1 cellular context compared by ENCODE assay signal in the genomic region with DNA sequence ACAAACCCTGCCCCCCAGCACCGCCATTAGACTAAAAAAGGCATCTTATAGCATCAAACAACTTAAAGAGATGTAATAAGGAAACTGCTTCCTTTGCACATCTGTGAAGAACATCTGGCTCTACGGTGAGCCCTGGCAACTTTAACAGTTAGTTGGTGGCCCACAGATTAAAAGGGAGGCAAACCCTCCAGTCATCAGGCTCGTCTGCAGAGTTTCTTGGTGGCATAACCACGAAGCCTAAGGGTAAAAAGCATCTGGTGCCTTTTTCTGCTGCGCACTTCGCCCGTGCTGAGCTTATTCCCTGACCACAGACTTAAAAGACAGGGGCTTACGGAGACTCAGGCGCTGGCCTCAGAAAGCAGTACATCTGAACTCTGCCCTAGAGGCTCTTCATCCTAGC.
TF ChIP-seq lines count a peak whose summit lies in the region.

No MANE protein-coding gene starts in this region.

TF ChIP-seq in GM23338, 12 proteins besides CTCF, POLR2A, EP300 and RAD21:
- TF ChIP-seq, protein P1, sequence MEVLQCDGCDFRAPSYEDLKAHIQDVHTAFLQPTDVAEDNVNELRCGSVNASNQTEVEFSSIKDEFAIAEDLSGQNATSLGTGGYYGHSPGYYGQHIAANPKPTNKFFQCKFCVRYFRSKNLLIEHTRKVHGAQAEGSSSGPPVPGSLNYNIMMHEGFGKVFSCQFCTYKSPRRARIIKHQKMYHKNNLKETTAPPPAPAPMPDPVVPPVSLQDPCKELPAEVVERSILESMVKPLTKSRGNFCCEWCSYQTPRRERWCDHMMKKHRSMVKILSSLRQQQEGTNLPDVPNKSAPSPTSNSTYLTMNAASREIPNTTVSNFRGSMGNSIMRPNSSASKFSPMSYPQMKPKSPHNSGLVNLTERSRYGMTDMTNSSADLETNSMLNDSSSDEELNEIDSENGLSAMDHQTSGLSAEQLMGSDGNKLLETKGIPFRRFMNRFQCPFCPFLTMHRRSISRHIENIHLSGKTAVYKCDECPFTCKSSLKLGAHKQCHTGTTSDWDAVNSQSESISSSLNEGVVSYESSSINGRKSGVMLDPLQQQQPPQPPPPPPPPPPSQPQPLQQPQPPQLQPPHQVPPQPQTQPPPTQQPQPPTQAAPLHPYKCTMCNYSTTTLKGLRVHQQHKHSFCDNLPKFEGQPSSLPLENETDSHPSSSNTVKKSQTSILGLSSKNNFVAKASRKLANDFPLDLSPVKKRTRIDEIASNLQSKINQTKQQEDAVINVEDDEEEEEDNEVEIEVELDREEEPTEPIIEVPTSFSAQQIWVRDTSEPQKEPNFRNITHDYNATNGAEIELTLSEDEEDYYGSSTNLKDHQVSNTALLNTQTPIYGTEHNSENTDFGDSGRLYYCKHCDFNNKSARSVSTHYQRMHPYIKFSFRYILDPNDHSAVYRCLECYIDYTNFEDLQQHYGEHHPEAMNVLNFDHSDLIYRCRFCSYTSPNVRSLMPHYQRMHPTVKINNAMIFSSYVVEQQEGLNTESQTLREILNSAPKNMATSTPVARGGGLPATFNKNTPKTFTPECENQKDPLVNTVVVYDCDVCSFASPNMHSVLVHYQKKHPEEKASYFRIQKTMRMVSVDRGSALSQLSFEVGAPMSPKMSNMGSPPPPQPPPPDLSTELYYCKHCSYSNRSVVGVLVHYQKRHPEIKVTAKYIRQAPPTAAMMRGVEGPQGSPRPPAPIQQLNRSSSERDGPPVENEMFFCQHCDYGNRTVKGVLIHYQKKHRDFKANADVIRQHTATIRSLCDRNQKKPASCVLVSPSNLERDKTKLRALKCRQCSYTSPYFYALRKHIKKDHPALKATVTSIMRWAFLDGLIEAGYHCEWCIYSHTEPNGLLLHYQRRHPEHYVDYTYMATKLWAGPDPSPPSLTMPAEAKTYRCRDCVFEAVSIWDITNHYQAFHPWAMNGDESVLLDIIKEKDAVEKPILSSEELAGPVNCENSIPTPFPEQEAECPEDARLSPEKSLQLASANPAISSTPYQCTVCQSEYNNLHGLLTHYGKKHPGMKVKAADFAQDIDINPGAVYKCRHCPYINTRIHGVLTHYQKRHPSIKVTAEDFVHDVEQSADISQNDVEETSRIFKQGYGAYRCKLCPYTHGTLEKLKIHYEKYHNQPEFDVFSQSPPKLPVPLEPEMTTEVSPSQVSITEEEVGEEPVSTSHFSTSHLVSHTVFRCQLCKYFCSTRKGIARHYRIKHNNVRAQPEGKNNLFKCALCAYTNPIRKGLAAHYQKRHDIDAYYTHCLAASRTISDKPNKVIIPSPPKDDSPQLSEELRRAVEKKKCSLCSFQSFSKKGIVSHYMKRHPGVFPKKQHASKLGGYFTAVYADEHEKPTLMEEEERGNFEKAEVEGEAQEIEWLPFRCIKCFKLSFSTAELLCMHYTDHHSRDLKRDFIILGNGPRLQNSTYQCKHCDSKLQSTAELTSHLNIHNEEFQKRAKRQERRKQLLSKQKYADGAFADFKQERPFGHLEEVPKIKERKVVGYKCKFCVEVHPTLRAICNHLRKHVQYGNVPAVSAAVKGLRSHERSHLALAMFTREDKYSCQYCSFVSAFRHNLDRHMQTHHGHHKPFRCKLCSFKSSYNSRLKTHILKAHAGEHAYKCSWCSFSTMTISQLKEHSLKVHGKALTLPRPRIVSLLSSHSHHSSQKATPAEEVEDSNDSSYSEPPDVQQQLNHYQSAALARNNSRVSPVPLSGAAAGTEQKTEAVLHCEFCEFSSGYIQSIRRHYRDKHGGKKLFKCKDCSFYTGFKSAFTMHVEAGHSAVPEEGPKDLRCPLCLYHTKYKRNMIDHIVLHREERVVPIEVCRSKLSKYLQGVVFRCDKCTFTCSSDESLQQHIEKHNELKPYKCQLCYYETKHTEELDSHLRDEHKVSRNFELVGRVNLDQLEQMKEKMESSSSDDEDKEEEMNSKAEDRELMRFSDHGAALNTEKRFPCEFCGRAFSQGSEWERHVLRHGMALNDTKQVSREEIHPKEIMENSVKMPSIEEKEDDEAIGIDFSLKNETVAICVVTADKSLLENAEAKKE (CRISPR knock-in tag; IDR thresholded peaks at IDR 0.05): no peak
